9 cellular contexts compared by ENCODE assay signal in genomic region chr2:152189622-152190495, GRCh38. TPM values are rescaled to one million over a fixed set of nuclear protein-coding genes. Genes with fewer than 3 reads are reported as not detected.
A peak's percentile ranks its signal among the peaks of the same experiment; 100 is the strongest.
DNase-seq lines count a peak whose midpoint lies in the region; ATAC-seq, FAIRE-seq and TF ChIP-seq lines count a peak whose summit lies in the region.
"Had no signal": no experiment of that assay in that cellular context is flagged by ENCODE, and none has a peak within 500 bp of the region (broad histone marks: within the 10 kb centered on the region; RNA-seq: fewer than 3 reads in every experiment).

No MANE protein-coding gene starts in this region.

- TF ChIP-seq CTCF in right lobe of liver (IDR thresholded peaks at IDR 0.05): peak; percentile 73 to 80 (median 74)

- DNase-seq in COLO829 (ENCODE audit: low spot score) (peak; percentile 68), NOMO-1 treated with DMSO at 0.1 percent for 48 hours (lab: John Stamatoyannopoulos, UW; ENCODE audit: unreplicated experiment) (peak; percentile 72), right lobe of liver (no peak), aorta (no peak)
- no peak for DNase-seq in activated naive CD4-positive, alpha-beta T cell treated with anti-CD3 and anti-CD28 coated beads, Interleukin-2, amount 50 U/mL, for 16 hours

- FAIRE-seq in colon (lab: Jason Lieb, UNC): peak; percentile 38

- H3K4me3 ChIP-seq in right lobe of liver (no peak overlapping the region), aorta (ENCODE audit: low read length in 2 of 2) (no peak overlapping the region)
- H3K4me3 ChIP-seq: SK-N-MC had no signal

- H3K4me1 ChIP-seq in right lobe of liver (no peaks in the 10 kb centered on the region), aorta (ENCODE audit: control insufficient read depth in 1 of 2, insufficient read depth in 2 of 2, low read length in 2 of 2) (no peaks in the 10 kb centered on the region)

- H3K27me3 ChIP-seq in right lobe of liver: no peaks in the 10 kb centered on the region
- H3K27me3 ChIP-seq in aorta (ENCODE audit: control insufficient read depth in 1 of 2, insufficient read depth in 2 of 2, low read length in 1 of 2): no peaks in the 10 kb centered on the region

- H3K36me3 ChIP-seq in right lobe of liver (no peaks in the 10 kb centered on the region), aorta (ENCODE audit: control insufficient read depth in 1 of 2, insufficient read depth in 2 of 2, low read length in 1 of 2) (no peaks in the 10 kb centered on the region)

- H3K27ac ChIP-seq in right lobe of liver: no peak overlapping the region
- H3K27ac ChIP-seq in aorta (ENCODE audit: low read depth in 1 of 2, low read length in 2 of 2): no peak overlapping the region
- H3K27ac ChIP-seq: SK-N-MC had no signal

- TF ChIP-seq POLR2A in right lobe of liver (IDR thresholded peaks at IDR 0.05): no peak

- 35% methylated on average over 8 of the region's 8 CpGs for WGBS in right lobe of liver (ENCODE audit: insufficient coverage, low coverage, low lambda C conversion rate, missing lambda C conversion rate)
- WGBS in aorta, 2 donors: 37 to 38% methylated on average over 8 of the region's 8 CpGs

- peak; percentile 46 for ATAC-seq in GM18520 (IDR thresholded peaks at IDR 0.05; ENCODE audit: unreplicated experiment)
- peak; percentile 54 for ATAC-seq in HG03457 (IDR thresholded peaks at IDR 0.05; ENCODE audit: unreplicated experiment)
- ATAC-seq in right lobe of liver: peak; percentile 83 to 91 (median 83)
- ATAC-seq in aorta (ENCODE audit: low FRiP score): peak; percentile 84

- H3K9me3 ChIP-seq in right lobe of liver: no peaks in the 10 kb centered on the region
- H3K9me3 ChIP-seq in aorta (ENCODE audit: control insufficient read depth, low read length): no peaks in the 10 kb centered on the region

- intact Hi-C loops in right lobe of liver (cut with DNase I): loop anchor here (5.0 to 10.0 kb wide), 2 partner anchors 445 to 447 kb away; no protein-coding TSS in a partner anchor
- intact Hi-C loops in aorta (cut with DNase I): loop anchor here (2.0 to 10.0 kb wide), 4 partner anchors 145 to 445 kb away; partner anchors contain the start of gene FMNL2 (in 1 of the 2)

RNA-seq across cellular contexts. Expression of gene STAM2, which starts 14.3 kb away (rescaled TPM):
- total RNA-seq in right lobe of liver: 10 to 100 TPM; 12.1 to 18.6 (median 14.2) TPM
- total RNA-seq in aorta: 10 to 100 TPM; 46.2 to 46.8 TPM
- 10 to 100 TPM; 10.3 to 15.3 TPM for polyA plus RNA-seq in aorta

Comparison
In these comparisons a context has a peak if more than half of its experiments do, and no peak if none do; other contexts are left out.
1. DNase-seq: peak in COLO829 (single experiment) and NOMO-1 treated with DMSO at 0.1 percent for 48 hours (single experiment); none in right lobe of liver (0 of 3), aorta (0 of 2) and activated naive CD4-positive, alpha-beta T cell treated with anti-CD3 and anti-CD28 coated beads, Interleukin-2, amount 50 U/mL, for 16 hours (single experiment).
2. Peak in every context shown above with its lines, with median percentiles within 50 percentile points of each other: ATAC-seq.